ENCODE assay signal across 26 cellular contexts in genomic region chr6:67593247-67593646, GRCh38.
"Had no signal": no experiment of that assay in that cellular context is flagged by ENCODE, and none has a peak within 500 bp of the region (broad histone marks: within the 10 kb centered on the region; RNA-seq: fewer than 3 reads in every experiment).

No MANE protein-coding gene starts in this region.

- H3K4me1 ChIP-seq: esophagus squamous epithelium, gastrocnemius medialis, heart right ventricle, left lung, lower lobe of right lung had no signal

- H3K27me3 ChIP-seq: esophagus squamous epithelium, gastrocnemius medialis, heart right ventricle, left lung had no signal

- H3K4me3 ChIP-seq: coronary artery, esophagus squamous epithelium, gastrocnemius medialis, heart right ventricle, left lung, lower lobe of right lung, mucosa of descending colon had no signal

- H3K36me3 ChIP-seq: esophagus squamous epithelium, gastrocnemius medialis, heart right ventricle, left lung, lower lobe of right lung had no signal

- H3K9me3 ChIP-seq: esophagus squamous epithelium, lower lobe of right lung had no signal

- ATAC-seq: effector memory CD8-positive, alpha-beta T cell; esophagus mucosa; gastrocnemius medialis; heart right ventricle; left cardiac atrium; left lung; left ventricle myocardium superior; lower lobe of right lung; mucosa of descending colon; naive thymus-derived CD8-positive, alpha-beta T cell had no signal

- H3K27ac ChIP-seq: coronary artery, epithelial cell of prostate, esophagus squamous epithelium, gastrocnemius medialis, heart right ventricle, left lung, lower lobe of right lung had no signal

- DNase-seq: effector CD8-positive, alpha-beta T cell; effector memory CD8-positive, alpha-beta T cell; endodermal cell; erythroblast; esophagus squamous epithelium; foreskin fibroblast; foreskin melanocyte; gastrocnemius medialis; glutamatergic neuron; head of caudate nucleus; heart right ventricle; hippocampal formation; left cardiac atrium; left lung; left ventricle myocardium superior; lower lobe of right lung; mesenchymal stem cell; mucosa of descending colon; naive B cell; naive thymus-derived CD8-positive, alpha-beta T cell had no signal

- FAIRE-seq: endometrium, islet of Langerhans, keratinocyte had no signal
